11 cellular contexts compared by ENCODE assay signal in the genomic region with DNA sequence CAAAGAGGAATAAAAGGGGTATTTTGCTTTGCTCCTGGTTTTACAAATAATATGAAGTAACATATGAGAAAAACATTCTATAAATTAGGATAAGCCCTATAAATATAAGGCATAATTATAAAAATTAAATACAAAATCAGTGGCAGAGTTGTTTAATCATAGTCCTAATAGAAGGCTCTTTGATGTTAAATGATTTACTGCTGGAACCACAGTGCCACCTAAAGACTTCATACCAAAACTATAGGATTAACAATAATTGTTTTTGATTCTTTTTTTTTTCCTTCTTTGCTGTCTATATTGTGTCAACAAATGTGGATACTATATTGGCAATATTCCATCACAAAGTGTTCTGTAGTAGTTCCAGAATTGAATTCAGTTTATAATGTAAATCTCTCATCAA.
DNase-seq lines count a peak whose midpoint lies in the region; TF ChIP-seq lines count a peak whose summit lies in the region.
"Had no signal": no experiment of that assay in that cellular context is flagged by ENCODE, and none has a peak within 500 bp of the region (broad histone marks: within the 10 kb centered on the region; RNA-seq: fewer than 3 reads in every experiment).

No MANE protein-coding gene starts in this region.

- H3K4me2 ChIP-seq in hepatocyte, result no peak overlapping the region

- H3K4me1 ChIP-seq in hepatocyte (ENCODE audit: insufficient read depth), result no peaks in the 10 kb centered on the region

- H2AFZ ChIP-seq in hepatocyte, result no peak overlapping the region

- H3K4me3 ChIP-seq in LNCaP clone FGC (ENCODE audit: low read depth, low read length), result no peak overlapping the region
- no peak overlapping the region for H3K4me3 ChIP-seq in hepatocyte

- intact Hi-C loops in cardiac septum (cut with DNase I), result no loop called here

- DNase-seq in DMS53 (lab: John Stamatoyannopoulos, UW), result peak; percentile 62
- peak; percentile 7 for DNase-seq in LNCaP clone FGC (ENCODE audit: low read depth)
- DNase-seq in RKO (ENCODE audit: low spot score), result peak; percentile 44
- DNase-seq in hepatocyte (ENCODE audit: low spot score), result no peak
- no peak for DNase-seq in stimulated activated CD4-positive, alpha-beta T cell treated with anti-CD3 and anti-CD28 coated beads, Interleukin-12 subunit alpha, Interleukin-12 subunit beta, amount 100 ng/mL, for 4 hours
- DNase-seq in NCI-H2081 treated with DMSO at 0.1 percent for 48 hours (lab: John Stamatoyannopoulos, UW), result no peak
- DNase-seq in cardiac septum (ENCODE audit: low spot score), result no peak
- no peak for DNase-seq in iPS-NIHi7 (ENCODE audit: extremely low spot score)
- DNase-seq: activated CD8-positive, alpha-beta memory T cell treated with anti-CD3 and anti-CD28 coated beads, Interleukin-2, amount 50 U/mL, for 48 hours; hypothalamus; retina had no signal

- TF ChIP-seq CTCF in LNCaP clone FGC (IDR thresholded peaks at IDR 0.05; ENCODE audit: control insufficient read depth, extremely low read depth, insufficient read depth) (peak; percentile 36; the same call in 1 of the 2 replicates), hepatocyte (IDR thresholded peaks at IDR 0.05; ENCODE audit: poor library complexity) (peak; percentile 22)

- H3K27ac ChIP-seq in hepatocyte, result no peak overlapping the region

- H4K20me1 ChIP-seq in hepatocyte (ENCODE audit: insufficient read depth, poor library complexity, severe bottlenecking), result no peaks in the 10 kb centered on the region

- H3K79me2 ChIP-seq in hepatocyte, result no peaks in the 10 kb centered on the region

- no peaks in the 10 kb centered on the region for H3K9me2 ChIP-seq in hepatocyte (replicated peaks; ENCODE audit: insufficient read depth)

- no peaks in the 10 kb centered on the region for H3K27me3 ChIP-seq in hepatocyte

- H3K9me3 ChIP-seq in hepatocyte (ENCODE audit: low read depth), result no peaks in the 10 kb centered on the region

- no peaks in the 10 kb centered on the region for H3K36me3 ChIP-seq in hepatocyte (replicated peaks; ENCODE audit: insufficient read depth, low read depth)

Comparison
In these comparisons a context has a peak if more than half of its experiments do, and no peak if none do; other contexts are left out.
1. DNase-seq: peak in DMS53 (single experiment), LNCaP clone FGC (single experiment) and RKO (single experiment); none in hepatocyte (single experiment), stimulated activated CD4-positive, alpha-beta T cell treated with anti-CD3 and anti-CD28 coated beads, Interleukin-12 subunit alpha, Interleukin-12 subunit beta, amount 100 ng/mL, for 4 hours (single experiment), NCI-H2081 treated with DMSO at 0.1 percent for 48 hours (single experiment), cardiac septum (single experiment) and iPS-NIHi7 (single experiment).